24 cellular contexts compared by ENCODE assay signal in the genomic region with DNA sequence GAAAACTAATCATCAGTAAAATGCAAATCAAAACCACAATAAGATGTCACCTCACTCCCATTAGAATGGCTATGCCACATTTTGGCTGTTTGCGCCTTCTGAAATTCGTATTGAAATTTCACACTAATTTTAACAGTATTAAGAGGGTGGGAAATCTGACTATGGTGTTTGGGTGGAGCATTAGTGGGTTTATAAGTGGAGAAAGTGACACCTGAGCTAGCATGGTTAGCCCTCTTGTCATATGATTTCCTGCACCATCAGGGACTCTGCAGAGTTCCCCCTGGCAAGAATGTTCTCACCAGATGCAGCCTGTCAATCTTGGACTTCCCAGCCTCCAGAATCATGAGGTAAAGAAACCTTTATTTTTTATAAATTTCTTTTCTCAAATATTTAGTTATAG.
"Had no signal": no experiment of that assay in that cellular context is flagged by ENCODE, and none has a peak within 500 bp of the region (broad histone marks: within the 10 kb centered on the region; RNA-seq: fewer than 3 reads in every experiment).

No MANE protein-coding gene starts in this region.

- ATAC-seq: stimulated activated effector memory CD8-positive, alpha-beta T cell treated with anti-CD3 and anti-CD28 coated beads, Interleukin-12 subunit alpha, Interleukin-12 subunit beta, amount 100 ng/mL, for 72 hours; stimulated activated memory B cell treated with anti-CD40 and anti-IgM and Interleukin-4, amounts not matched to agents 10 μg/mL and 1 μg/mL and 100 μg/mL, for 72 hours; stimulated activated naive B cell treated with anti-CD40 and anti-IgM and Interleukin-4, amounts not matched to agents 10 μg/mL and 1 μg/mL and 100 μg/mL, for 72 hours; stimulated activated naive CD8-positive, alpha-beta T cell treated with anti-CD3 and anti-CD28 coated beads, Interleukin-15, amount 100 ng/mL, for 72 hours; stimulated activated naive CD8-positive, alpha-beta T cell treated with anti-CD3 and anti-CD28 coated beads, Interleukin-15, Interleukin-2, amounts not matched to agents 100 U/mL and 50 U/mL, for 24 hours; upper lobe of right lung had no signal

- H3K4me3 Mint-ChIP-seq: stimulated activated effector memory CD8-positive, alpha-beta T cell treated with anti-CD3 and anti-CD28 coated beads, Interleukin-12 subunit alpha, Interleukin-12 subunit beta, amount 100 ng/mL, for 72 hours; stimulated activated memory B cell treated with anti-CD40 and anti-IgM and Interleukin-4, amounts not matched to agents 10 μg/mL and 1 μg/mL and 100 μg/mL, for 72 hours; stimulated activated naive B cell treated with anti-CD40 and anti-IgM and Interleukin-4, amounts not matched to agents 10 μg/mL and 1 μg/mL and 100 μg/mL, for 72 hours; stimulated activated naive CD8-positive, alpha-beta T cell treated with anti-CD3 and anti-CD28 coated beads, Interleukin-15, amount 100 ng/mL, for 72 hours; stimulated activated naive CD8-positive, alpha-beta T cell treated with anti-CD3 and anti-CD28 coated beads, Interleukin-15, Interleukin-2, amounts not matched to agents 100 ng/mL and 50 ng/mL, for 24 hours; type B pancreatic cell had no signal

- DNase-seq: stimulated activated CD4-positive, alpha-beta T cell treated with anti-CD3 and anti-CD28 coated beads, Interleukin-2, amount 100 ng/mL, for 48 hours; stimulated activated CD4-positive, alpha-beta T cell treated with anti-CD3 and anti-CD28 coated beads, Interleukin-4, amount 100 ng/mL, for 1 hour; stimulated activated CD4-positive, alpha-beta T cell treated with anti-CD3 and anti-CD28 coated beads, Interleukin-4, amount 100 ng/mL, for 24 hours; stimulated activated CD4-positive, alpha-beta T cell treated with anti-CD3 and anti-CD28 coated beads, Interleukin-4, amount 100 ng/mL, for 4 hours; stimulated activated CD8-positive, alpha-beta memory T cell treated with anti-CD3 and anti-CD28 coated beads, Interleukin-4, amount 100 ng/mL, for 48 hours; stimulated activated naive B cell treated with anti-CD40 and anti-IgM and Interleukin-4, amounts not matched to agents 10 μg/mL and 1 μg/mL and 100 μg/mL, for 72 hours; stimulated activated naive CD4-positive, alpha-beta T cell; stimulated activated naive CD4-positive, alpha-beta T cell treated with Interleukin-2 at 50 U/mL for 16 hours; stimulated activated naive CD8-positive, alpha-beta T cell treated with anti-CD3 and anti-CD28 coated beads, Interleukin-15, amount 100 ng/mL, for 72 hours; stimulated activated naive CD8-positive, alpha-beta T cell treated with anti-CD3 and anti-CD28 coated beads, Interleukin-15, Interleukin-2, amounts not matched to agents 100 U/mL and 50 U/mL, for 24 hours; stomach; substantia nigra; testis; thyroid gland; tibial artery; transverse colon; trophoblast cell; upper lobe of left lung; upper lobe of right lung; uterus had no signal

- H3K27me3 Mint-ChIP-seq: stimulated activated memory B cell treated with anti-CD40 and anti-IgM and Interleukin-4, amounts not matched to agents 10 μg/mL and 1 μg/mL and 100 μg/mL, for 72 hours; stimulated activated naive B cell treated with anti-CD40 and anti-IgM and Interleukin-4, amounts not matched to agents 10 μg/mL and 1 μg/mL and 100 μg/mL, for 72 hours; stimulated activated naive CD8-positive, alpha-beta T cell treated with anti-CD3 and anti-CD28 coated beads, Interleukin-15, amount 100 ng/mL, for 72 hours; stimulated activated naive CD8-positive, alpha-beta T cell treated with anti-CD3 and anti-CD28 coated beads, Interleukin-15, Interleukin-2, amounts not matched to agents 100 ng/mL and 50 ng/mL, for 24 hours; type B pancreatic cell had no signal

- H3K36me3 Mint-ChIP-seq: stimulated activated effector memory CD8-positive, alpha-beta T cell treated with anti-CD3 and anti-CD28 coated beads, Interleukin-12 subunit alpha, Interleukin-12 subunit beta, amount 100 ng/mL, for 72 hours; type B pancreatic cell had no signal

- H3K4me1 Mint-ChIP-seq: stimulated activated effector memory CD8-positive, alpha-beta T cell treated with anti-CD3 and anti-CD28 coated beads, Interleukin-12 subunit alpha, Interleukin-12 subunit beta, amount 100 ng/mL, for 72 hours; stimulated activated memory B cell treated with anti-CD40 and anti-IgM and Interleukin-4, amounts not matched to agents 10 μg/mL and 1 μg/mL and 100 μg/mL, for 72 hours; stimulated activated naive B cell treated with anti-CD40 and anti-IgM and Interleukin-4, amounts not matched to agents 10 μg/mL and 1 μg/mL and 100 μg/mL, for 72 hours; stimulated activated naive CD8-positive, alpha-beta T cell treated with anti-CD3 and anti-CD28 coated beads, Interleukin-15, amount 100 ng/mL, for 72 hours had no signal

- H3K27ac Mint-ChIP-seq: stimulated activated effector memory CD8-positive, alpha-beta T cell treated with anti-CD3 and anti-CD28 coated beads, Interleukin-12 subunit alpha, Interleukin-12 subunit beta, amount 100 ng/mL, for 72 hours; stimulated activated memory B cell treated with anti-CD40 and anti-IgM and Interleukin-4, amounts not matched to agents 10 μg/mL and 1 μg/mL and 100 μg/mL, for 72 hours; stimulated activated naive B cell treated with anti-CD40 and anti-IgM and Interleukin-4, amounts not matched to agents 10 μg/mL and 1 μg/mL and 100 μg/mL, for 72 hours; stimulated activated naive CD8-positive, alpha-beta T cell treated with anti-CD3 and anti-CD28 coated beads, Interleukin-15, amount 100 ng/mL, for 72 hours; stimulated activated naive CD8-positive, alpha-beta T cell treated with anti-CD3 and anti-CD28 coated beads, Interleukin-15, Interleukin-2, amounts not matched to agents 100 ng/mL and 50 ng/mL, for 24 hours; type B pancreatic cell had no signal
